ENCODE assay signal across 23 cellular contexts in the genomic region with DNA sequence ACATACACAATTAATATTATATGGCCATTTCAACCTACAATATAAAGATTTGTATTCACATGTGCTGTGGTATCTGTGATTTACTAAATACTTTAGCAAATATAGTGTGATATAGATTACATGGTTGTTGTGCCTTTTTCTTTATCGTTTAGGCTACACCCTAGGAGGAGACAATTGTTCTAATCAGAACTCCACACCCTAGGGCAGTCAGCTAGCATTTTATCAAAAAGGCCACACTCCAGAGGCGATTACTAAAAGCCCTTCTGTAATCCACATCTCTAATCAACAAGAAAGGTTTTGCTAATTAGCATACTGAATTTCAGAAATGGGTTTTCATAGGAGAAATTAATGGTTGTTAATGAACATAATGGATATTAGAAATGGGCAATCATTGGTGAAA.
"Had no signal": no experiment of that assay in that cellular context is flagged by ENCODE, and none has a peak within 500 bp of the region (broad histone marks: within the 10 kb centered on the region; RNA-seq: fewer than 3 reads in every experiment).

No MANE protein-coding gene starts in this region.

- H3K27ac Mint-ChIP-seq: T-cell had no signal

- H3K36me3 Mint-ChIP-seq: T-cell had no signal

- H3K4me2 ChIP-seq: SK-N-SH had no signal

- H3K9ac ChIP-seq: SK-N-SH had no signal

- H3K9me3 Mint-ChIP-seq: T-cell had no signal

- H3K4me1 Mint-ChIP-seq: T-cell had no signal

- DNase-seq: Karpas-422, KG1, MV-4-11, NCI-H1048, NCI-H1105, NCI-H1417, NCI-H1436 treated with DMSO at 0.1 percent for 48 hours, NCI-H1694, NCI-H187 treated with DMSO at 0.1 percent for 48 hours, NCI-H2029 treated with DMSO at 0.1 percent for 48 hours, NCI-H2171 treated with DMSO at 0.1 percent for 48 hours, NCI-H345, NCI-H446 treated with DMSO at 0.1 percent for 48 hours, NCI-H510A treated with DMSO at 0.1 percent for 48 hours, NCI-H526, NCI-H748 treated with DMSO at 0.1 percent for 48 hours, PC-3, SHP77, SK-N-SH, SW 1271, T-cell had no signal

- H3K4me3 Mint-ChIP-seq: T-cell had no signal

- H3K9me3 ChIP-seq: SK-N-SH had no signal

- H3K27ac ChIP-seq: HL-60, RWPE1 had no signal
